Comparison of ENCODE assay signal across 10 cellular contexts in genomic region chr19:23415034-23415433, GRCh38. TPM values are rescaled to one million over a fixed set of nuclear protein-coding genes. Genes with fewer than 3 reads are reported as not detected.
DNase-seq lines count a peak whose midpoint lies in the region; ATAC-seq and TF ChIP-seq lines count a peak whose summit lies in the region.
"Had no signal": no experiment of that assay in that cellular context is flagged by ENCODE, and none has a peak within 500 bp of the region (broad histone marks: within the 10 kb centered on the region; RNA-seq: fewer than 3 reads in every experiment).

No MANE protein-coding gene starts in this region.

- no peaks in the 10 kb centered on the region for H3K9me3 Mint-ChIP-seq in CD4-positive, alpha-beta T cell
- peaks cover 0 to 5% (median 4%) of the 10 kb centered on the region in 3 donors for H3K9me3 Mint-ChIP-seq in IgD-negative memory B cell
- peaks cover 38% of the 10 kb centered on the region for H3K9me3 Mint-ChIP-seq in nephron progenitor cell

- H3K27ac ChIP-seq in CD4-positive, alpha-beta T cell (ENCODE audit: low read depth, low read length), result no peak overlapping the region
- H3K27ac ChIP-seq in duodenal mucosa (ENCODE audit: low read depth, low read length), result peak overlapping the region; percentile 31
- no peak overlapping the region for H3K27ac ChIP-seq in right lobe of liver

- peak overlapping the region; percentile 83 to 89 for H3K4me3 ChIP-seq in duodenal mucosa (ENCODE audit: low read depth in 1 of 2, low read length in 2 of 2)
- peak overlapping the region in 1 of 3 donors; percentile 10 for H3K4me3 ChIP-seq in right lobe of liver

- peak overlapping the region; percentile 78 for H3K4me3 Mint-ChIP-seq in CD4-positive, alpha-beta T cell
- H3K4me3 Mint-ChIP-seq in IgD-negative memory B cell (peak overlapping the region; percentile 74 to 89 (median 84)), nephron progenitor cell (peak overlapping the region; percentile 93)

- H3K4me1 ChIP-seq in duodenal mucosa (ENCODE audit: control insufficient read depth in 1 of 2, insufficient read depth in 2 of 2, low read length in 2 of 2), result peaks cover 20 to 22% of the 10 kb centered on the region in 2 donors
- no peaks in the 10 kb centered on the region for H3K4me1 ChIP-seq in right lobe of liver

- H3K27ac Mint-ChIP-seq in CD4-positive, alpha-beta T cell, result no peak overlapping the region
- H3K27ac Mint-ChIP-seq in IgD-negative memory B cell, result peak overlapping the region in 1 of 3 donors; percentile 9
- peak overlapping the region; percentile 84 for H3K27ac Mint-ChIP-seq in nephron progenitor cell

- 12% methylated on average over 13 of the region's 13 CpGs for WGBS in right lobe of liver (ENCODE audit: insufficient coverage, low coverage, low lambda C conversion rate, missing lambda C conversion rate)

- no peaks in the 10 kb centered on the region for H3K9me3 ChIP-seq in CD4-positive, alpha-beta T cell (ENCODE audit: control insufficient read depth, low read length)
- H3K9me3 ChIP-seq in duodenal mucosa (ENCODE audit: control insufficient read depth in 1 of 2, low read length in 2 of 2), result no peaks in the 10 kb centered on the region
- no peaks in the 10 kb centered on the region for H3K9me3 ChIP-seq in right lobe of liver

- no peak for TF ChIP-seq POLR2A in right lobe of liver (IDR thresholded peaks at IDR 0.05)

- H3K36me3 ChIP-seq in duodenal mucosa (ENCODE audit: control insufficient read depth in 1 of 2, insufficient read depth in 2 of 2, low read length in 2 of 2) (no peaks in the 10 kb centered on the region), right lobe of liver (no peaks in the 10 kb centered on the region)

- CTCF ChIA-PET in CD4-positive, alpha-beta T cell (lab: Charles Lee), result no interaction called here

- intact Hi-C loops in CD4-positive, alpha-beta T cell (cut with DNase I, micrococcal nuclease), result no loop called here
- intact Hi-C loops in right lobe of liver (cut with DNase I), result no loop called here

- H3K4me1 Mint-ChIP-seq in CD4-positive, alpha-beta T cell (ENCODE audit: low read depth), result peaks cover 4% of the 10 kb centered on the region
- H3K4me1 Mint-ChIP-seq in IgD-negative memory B cell (peaks cover 2 to 12% (median 7%) of the 10 kb centered on the region in 3 donors), nephron progenitor cell (peaks cover 22% of the 10 kb centered on the region)

- no peak for DNase-seq in CD4-positive, alpha-beta T cell
- peak; percentile 24 for DNase-seq in nephron progenitor cell
- no peak for DNase-seq in GM03348 (ENCODE audit: low spot score)
- no peak for DNase-seq in right lobe of liver
- no peak for DNase-seq in stimulated activated CD4-positive, alpha-beta T cell treated with anti-CD3 and anti-CD28 coated beads, Interleukin-2, amount 100 ng/mL, for 48 hours
- DNase-seq: NCI-H1694 treated with DMSO at 0.1 percent for 48 hours had no signal

- H3K27me3 Mint-ChIP-seq in CD4-positive, alpha-beta T cell, result peaks cover 30% of the 10 kb centered on the region
- H3K27me3 Mint-ChIP-seq in IgD-negative memory B cell, result peaks cover 15% of the 10 kb centered on the region
- peaks cover 3% of the 10 kb centered on the region for H3K27me3 Mint-ChIP-seq in nephron progenitor cell (ENCODE audit: low read depth, poor library complexity)

- POLR2A ChIA-PET in CD4-positive, alpha-beta T cell (lab: Charles Lee), result interaction anchor here (1.5 kb wide), 1 partner anchor 20 kb away, joined by 9 read pairs; the partner anchor contains the start of gene ZNF91

- H3K9ac ChIP-seq in duodenal mucosa (ENCODE audit: low read depth in 1 of 2, low read length in 2 of 2), result peak overlapping the region; percentile 42 to 73

- ATAC-seq in CD4-positive, alpha-beta T cell (ENCODE audit: poor library complexity), result no peak
- no peak for ATAC-seq in right lobe of liver
- ATAC-seq in HG03135 (IDR thresholded peaks at IDR 0.05; ENCODE audit: unreplicated experiment), result no peak
- ATAC-seq: HCT116 had no signal

- TF ChIP-seq CTCF in CD4-positive, alpha-beta T cell (IDR thresholded peaks at IDR 0.05), result no peak
- no peak for TF ChIP-seq CTCF in nephron progenitor cell (IDR thresholded peaks at IDR 0.05)
- no peak for TF ChIP-seq CTCF in right lobe of liver (IDR thresholded peaks at IDR 0.05)

- peaks cover 18% of the 10 kb centered on the region for H3K27me3 ChIP-seq in CD4-positive, alpha-beta T cell (ENCODE audit: control insufficient read depth, insufficient read depth, low read length)
- H3K27me3 ChIP-seq in duodenal mucosa (ENCODE audit: control insufficient read depth in 1 of 2, insufficient read depth in 2 of 2, low read length in 2 of 2) (no peaks in the 10 kb centered on the region), right lobe of liver (no peaks in the 10 kb centered on the region)

- H3K36me3 Mint-ChIP-seq in CD4-positive, alpha-beta T cell (ENCODE audit: low read depth), result no peaks in the 10 kb centered on the region
- H3K36me3 Mint-ChIP-seq in IgD-negative memory B cell, result no peaks in the 10 kb centered on the region
- peaks cover 33% of the 10 kb centered on the region for H3K36me3 Mint-ChIP-seq in nephron progenitor cell (ENCODE audit: low read depth)

RNA-seq across cellular contexts. Expression of gene ZNF91, which starts 19.8 kb away (rescaled TPM):
- 10 to 100 TPM; 95.5 to 99.3 TPM for total RNA-seq in CD4-positive, alpha-beta T cell
- polyA plus RNA-seq in IgD-negative memory B cell, result 32.3 TPM
- total RNA-seq in right lobe of liver, result 10 to 100 TPM; 14.4 to 21.0 (median 18.3) TPM

Comparison
In these comparisons a context has a peak if more than half of its experiments do, and no peak if none do; other contexts are left out.
1. RNA of gene ZNF91, which starts 19.8 kb away (total RNA-seq): 95.5 to 99.3 TPM in CD4-positive, alpha-beta T cell; 14.4 to 21.0 TPM in right lobe of liver; every median in the first group is over 4 times any median in the second.
2. Peak in every context shown above with its lines, with median percentiles within 50 percentile points of each other: H3K4me3 Mint-ChIP-seq.